ENCODE assay signal across 19 cellular contexts in the genomic region with DNA sequence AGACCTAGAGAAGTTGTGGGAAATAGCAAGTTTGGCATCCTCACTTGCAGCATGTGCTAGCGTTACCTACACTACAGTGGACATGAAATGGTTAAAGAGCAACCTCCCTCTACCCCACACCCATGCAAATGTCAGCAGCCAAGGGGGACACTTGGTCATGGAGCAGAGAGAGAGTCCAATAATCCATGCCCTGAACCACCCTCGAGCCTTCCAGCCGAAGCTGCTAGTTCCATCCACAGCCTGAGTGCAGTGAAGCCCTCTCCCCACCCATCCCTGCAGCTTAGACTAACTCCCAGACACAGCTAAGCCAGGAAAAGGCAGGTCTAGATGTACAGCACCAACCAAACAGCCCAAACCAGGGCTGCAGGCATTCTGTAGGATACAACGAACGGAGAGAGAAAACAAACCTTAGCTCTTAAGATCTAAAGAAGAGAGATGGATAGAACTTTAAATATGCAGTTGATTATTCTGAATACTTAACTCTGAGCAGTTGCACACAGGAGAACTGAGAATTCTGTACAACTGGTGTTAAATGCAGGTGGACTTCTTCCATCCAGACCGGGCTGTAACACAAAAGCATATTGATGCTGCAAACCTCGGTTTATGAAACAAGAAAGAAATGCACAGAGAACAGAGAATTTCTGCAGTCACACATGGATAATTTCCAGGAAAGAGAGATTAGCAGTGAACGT.
DNase-seq lines count a peak whose midpoint lies in the region; ATAC-seq and TF ChIP-seq lines count a peak whose summit lies in the region.
"Had no signal": no experiment of that assay in that cellular context is flagged by ENCODE, and none has a peak within 500 bp of the region (broad histone marks: within the 10 kb centered on the region; RNA-seq: fewer than 3 reads in every experiment).

No MANE protein-coding gene starts in this region.

- H3K27ac ChIP-seq in WERI-Rb-1 (no peak overlapping the region), hepatocyte (peak overlapping the region; percentile 29)
- H3K27ac ChIP-seq: GM23248 had no signal

- no peak for ATAC-seq in HG02763 (IDR thresholded peaks at IDR 0.05; ENCODE audit: unreplicated experiment)
- ATAC-seq: HCT116 had no signal

- H3K36me3 ChIP-seq in WERI-Rb-1 (no peaks in the 10 kb centered on the region), hepatocyte (replicated peaks; ENCODE audit: insufficient read depth, low read depth) (no peaks in the 10 kb centered on the region)
- H3K36me3 ChIP-seq: BE2C had no signal

- H4K20me1 ChIP-seq in hepatocyte (ENCODE audit: insufficient read depth, poor library complexity, severe bottlenecking): no peaks in the 10 kb centered on the region

- no peaks in the 10 kb centered on the region for H3K79me2 ChIP-seq in hepatocyte

- no peaks in the 10 kb centered on the region for H3K9me2 ChIP-seq in hepatocyte (replicated peaks; ENCODE audit: insufficient read depth)

- H3K9me3 ChIP-seq in WERI-Rb-1 (ENCODE audit: severe bottlenecking) (no peaks in the 10 kb centered on the region), hepatocyte (ENCODE audit: low read depth) (no peaks in the 10 kb centered on the region)
- H3K9me3 ChIP-seq: BE2C had no signal

- WGBS in hepatocyte (ENCODE audit: low lambda C conversion rate, missing lambda C conversion rate): 63% methylated on average over 8 of the region's 8 CpGs

- no peaks in the 10 kb centered on the region for H3K4me1 ChIP-seq in hepatocyte (ENCODE audit: insufficient read depth)
- H3K4me1 ChIP-seq: BE2C had no signal

- H3K4me3 ChIP-seq in WERI-Rb-1 (ENCODE audit: low read depth, low read length): no peak overlapping the region
- no peak overlapping the region for H3K4me3 ChIP-seq in hepatocyte
- H3K4me3 ChIP-seq: GM23248 had no signal

- TF ChIP-seq CTCF in WERI-Rb-1 (IDR thresholded peaks at IDR 0.05; ENCODE audit: low read depth, low read length): no peak
- no peak for TF ChIP-seq CTCF in hepatocyte (IDR thresholded peaks at IDR 0.05; ENCODE audit: poor library complexity)

- peak overlapping the region; percentile 39 for H3K4me2 ChIP-seq in hepatocyte

- DNase-seq in WERI-Rb-1: peak; percentile 25
- no peak for DNase-seq in hepatocyte (ENCODE audit: low spot score)
- peak; percentile 40 for DNase-seq in medulla oblongata (ENCODE audit: extremely low spot score)
- no peak for DNase-seq in NCI-H774 (lab: John Stamatoyannopoulos, UW)
- no peak for DNase-seq in HCEC 1CT
- DNase-seq in activated CD4-positive, alpha-beta T cell treated with anti-CD3 and anti-CD28 coated beads for 48 hours: no peak
- DNase-seq: BE2C; CD4-positive, alpha-beta T cell; COR-L47; DMS79 treated with DMSO at 0.1 percent for 48 hours; GM23248; Kasumi-1; NCI-H1694; NCI-H2081; NCI-H2171 treated with DMSO at 0.1 percent for 48 hours; NCI-H524 treated with DMSO at 0.1 percent for 48 hours; Right ventricle myocardium superior had no signal

- H3K27me3 ChIP-seq in WERI-Rb-1 (ENCODE audit: insufficient read depth, low read depth, severe bottlenecking): no peaks in the 10 kb centered on the region
- no peaks in the 10 kb centered on the region for H3K27me3 ChIP-seq in hepatocyte
- H3K27me3 ChIP-seq: BE2C had no signal

- H2AFZ ChIP-seq in hepatocyte: no peak overlapping the region
- H2AFZ ChIP-seq: GM23248 had no signal

Comparison
In these comparisons a context has a peak if more than half of its experiments do, and no peak if none do; other contexts are left out.
1. DNase-seq: peak in WERI-Rb-1 (single experiment) and medulla oblongata (single experiment); none in hepatocyte (single experiment), NCI-H774 (single experiment), HCEC 1CT (single experiment) and activated CD4-positive, alpha-beta T cell treated with anti-CD3 and anti-CD28 coated beads for 48 hours (single experiment).